Comparison of ENCODE assay signal across 12 cellular contexts in the genomic region with DNA sequence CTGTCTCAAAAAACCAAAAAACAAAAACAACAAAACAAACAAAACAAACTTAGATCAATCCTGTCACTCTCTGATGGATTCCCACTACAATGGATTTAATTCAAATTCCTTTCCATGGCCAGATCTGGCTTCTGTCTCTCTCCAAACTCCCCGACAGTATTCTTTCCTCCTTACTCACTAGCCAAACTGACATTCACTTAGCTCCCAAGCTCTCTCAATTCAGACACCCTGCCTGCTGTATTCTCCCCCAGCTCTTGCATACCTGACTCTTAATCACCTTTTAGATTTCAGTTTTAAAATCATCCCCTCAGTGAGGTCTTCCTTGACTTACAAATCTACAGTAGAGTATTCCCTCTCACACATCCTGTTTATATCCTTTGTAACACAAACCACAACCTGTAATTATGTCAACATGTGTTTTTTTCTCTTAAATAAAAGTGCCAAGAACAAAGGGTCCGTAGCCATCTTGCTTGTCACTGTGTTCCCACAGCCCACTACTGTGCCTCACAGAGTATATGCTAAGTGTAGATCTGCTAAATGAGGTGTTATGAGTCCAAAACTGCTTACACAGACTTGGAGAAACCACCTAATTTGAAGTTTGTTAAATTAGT. TPM values are rescaled to one million over a fixed set of nuclear protein-coding genes. Genes with fewer than 3 reads are reported as not detected.
DNase-seq lines count a peak whose midpoint lies in the region; ATAC-seq and TF ChIP-seq lines count a peak whose summit lies in the region.
"Had no signal": no experiment of that assay in that cellular context is flagged by ENCODE, and none has a peak within 500 bp of the region (broad histone marks: within the 10 kb centered on the region; RNA-seq: fewer than 3 reads in every experiment).

No MANE protein-coding gene starts in this region.

- H3K27me3 ChIP-seq in HUES48 (ENCODE audit: control insufficient read depth, insufficient read depth, low read length) (no peaks in the 10 kb centered on the region), neural progenitor cell (no peaks in the 10 kb centered on the region)
- H3K27me3 ChIP-seq: esophagus muscularis mucosa, SJCRH30 had no signal

- H3K4me1 ChIP-seq in HUES48 (ENCODE audit: control insufficient read depth, insufficient read depth, low read length) (peaks cover 18% of the 10 kb centered on the region), neural progenitor cell (peaks cover 20% of the 10 kb centered on the region)
- H3K4me1 ChIP-seq: SJCRH30 had no signal

- no peaks in the 10 kb centered on the region for H3K9me3 Mint-ChIP-seq in activated CD4-positive, alpha-beta T cell treated with anti-CD3 and anti-CD28 coated beads for 36 hours (ENCODE audit: low read depth)
- peaks cover 4% of the 10 kb centered on the region for H3K9me3 Mint-ChIP-seq in activated naive CD8-positive, alpha-beta T cell treated with anti-CD3 and anti-CD28 coated beads, Interleukin-2, amount 50 U/mL, for 24 hours
- H3K9me3 Mint-ChIP-seq in neural progenitor cell = peaks cover 18% of the 10 kb centered on the region

- H3K79me2 ChIP-seq in neural progenitor cell (ENCODE audit: low read depth) = peaks cover 99% of the 10 kb centered on the region

- H3F3A ChIP-seq in neural progenitor cell (ENCODE audit: low read depth) = peaks cover 7% of the 10 kb centered on the region

- peak overlapping the region; percentile 48 for H3K4me2 ChIP-seq in neural progenitor cell

- H3K9ac ChIP-seq in HUES48 (ENCODE audit: low read depth, low read length) = no peak overlapping the region
- H3K9ac ChIP-seq in neural progenitor cell = no peak overlapping the region

- ATAC-seq in activated CD4-positive, alpha-beta T cell treated with anti-CD3 and anti-CD28 coated beads for 36 hours = peak; percentile 79
- no peak for ATAC-seq in activated naive CD8-positive, alpha-beta T cell treated with anti-CD3 and anti-CD28 coated beads, Interleukin-2, amount 50 U/mL, for 24 hours
- no peak for ATAC-seq in HG03460 (IDR thresholded peaks at IDR 0.05; ENCODE audit: unreplicated experiment)

- POLR2A ChIA-PET in activated CD4-positive, alpha-beta T cell treated with anti-CD3 and anti-CD28 coated beads for 36 hours (lab: Charles Lee) = no interaction called here

- H3K4me3 ChIP-seq in HUES48 (ENCODE audit: low read depth, low read length) = no peak overlapping the region
- H3K4me3 ChIP-seq in neural progenitor cell = peak overlapping the region; percentile 12
- H3K4me3 ChIP-seq: esophagus muscularis mucosa, lung, SJCRH30 had no signal

- H2AFZ ChIP-seq in neural progenitor cell (replicated peaks) = no peak overlapping the region

- H3K36me3 ChIP-seq in HUES48 (ENCODE audit: control insufficient read depth, insufficient read depth, low read length) = no peaks in the 10 kb centered on the region
- no peaks in the 10 kb centered on the region for H3K36me3 ChIP-seq in neural progenitor cell

- no peak for TF ChIP-seq CTCF in neural progenitor cell (IDR thresholded peaks at IDR 0.05)

- H3K36me3 Mint-ChIP-seq in activated CD4-positive, alpha-beta T cell treated with anti-CD3 and anti-CD28 coated beads for 36 hours (ENCODE audit: low read depth) = peaks cover 21% of the 10 kb centered on the region
- peaks cover 11% of the 10 kb centered on the region for H3K36me3 Mint-ChIP-seq in activated naive CD8-positive, alpha-beta T cell treated with anti-CD3 and anti-CD28 coated beads, Interleukin-2, amount 50 U/mL, for 24 hours (ENCODE audit: low read depth)
- H3K36me3 Mint-ChIP-seq in neural progenitor cell = peaks cover 19% of the 10 kb centered on the region

- H3K27ac Mint-ChIP-seq in activated CD4-positive, alpha-beta T cell treated with anti-CD3 and anti-CD28 coated beads for 36 hours = peak overlapping the region; percentile 69
- H3K27ac Mint-ChIP-seq in activated naive CD8-positive, alpha-beta T cell treated with anti-CD3 and anti-CD28 coated beads, Interleukin-2, amount 50 U/mL, for 24 hours = peak overlapping the region; percentile 17
- no peak overlapping the region for H3K27ac Mint-ChIP-seq in neural progenitor cell

- peak overlapping the region; percentile 46 for H3K27ac ChIP-seq in HUES48 (ENCODE audit: low read depth, low read length)
- peak overlapping the region; percentile 75 for H3K27ac ChIP-seq in neural progenitor cell
- H3K27ac ChIP-seq: esophagus muscularis mucosa, SJCRH30 had no signal

- no peaks in the 10 kb centered on the region for H3K27me3 Mint-ChIP-seq in activated CD4-positive, alpha-beta T cell treated with anti-CD3 and anti-CD28 coated beads for 36 hours
- no peaks in the 10 kb centered on the region for H3K27me3 Mint-ChIP-seq in activated naive CD8-positive, alpha-beta T cell treated with anti-CD3 and anti-CD28 coated beads, Interleukin-2, amount 50 U/mL, for 24 hours
- no peaks in the 10 kb centered on the region for H3K27me3 Mint-ChIP-seq in neural progenitor cell (ENCODE audit: insufficient read depth, low read depth)

- CTCF ChIA-PET in activated CD4-positive, alpha-beta T cell treated with anti-CD3 and anti-CD28 coated beads for 36 hours (lab: Charles Lee) = interaction anchor here (0.6 to 1.0 kb wide), 2 partner anchors 10 to 49 kb away, joined by 3 read pairs; no protein-coding TSS in a partner anchor

- H3K4me3 Mint-ChIP-seq in activated CD4-positive, alpha-beta T cell treated with anti-CD3 and anti-CD28 coated beads for 36 hours = peak overlapping the region; percentile 22
- H3K4me3 Mint-ChIP-seq in activated naive CD8-positive, alpha-beta T cell treated with anti-CD3 and anti-CD28 coated beads, Interleukin-2, amount 50 U/mL, for 24 hours = peak overlapping the region; percentile 7
- H3K4me3 Mint-ChIP-seq in neural progenitor cell = no peak overlapping the region

- H3K9me3 ChIP-seq in HUES48 (ENCODE audit: control insufficient read depth, insufficient read depth, low read length) = no peaks in the 10 kb centered on the region
- H3K9me3 ChIP-seq in neural progenitor cell (ENCODE audit: low read depth) = no peaks in the 10 kb centered on the region
- H3K9me3 ChIP-seq: esophagus muscularis mucosa had no signal

- H3K4me1 Mint-ChIP-seq in activated CD4-positive, alpha-beta T cell treated with anti-CD3 and anti-CD28 coated beads for 36 hours = peaks cover 70% of the 10 kb centered on the region
- H3K4me1 Mint-ChIP-seq in activated naive CD8-positive, alpha-beta T cell treated with anti-CD3 and anti-CD28 coated beads, Interleukin-2, amount 50 U/mL, for 24 hours = peaks cover 71% of the 10 kb centered on the region
- no peaks in the 10 kb centered on the region for H3K4me1 Mint-ChIP-seq in neural progenitor cell

- H4K20me1 ChIP-seq in neural progenitor cell (ENCODE audit: low read depth) = peaks cover 47% of the 10 kb centered on the region

- intact Hi-C loops in activated CD4-positive, alpha-beta T cell treated with anti-CD3 and anti-CD28 coated beads for 36 hours (cut with DNase I, micrococcal nuclease) = loop anchor here (1.0 kb wide), 1 partner anchor 11 kb away; no protein-coding TSS in a partner anchor

- DNase-seq in activated CD4-positive, alpha-beta T cell treated with anti-CD3 and anti-CD28 coated beads for 36 hours = peak; percentile 21
- DNase-seq in activated CD4-positive, alpha-beta T cell treated with anti-CD3 and anti-CD28 coated beads, Interleukin-2, amount 50 U/mL, for 4 hours = no peak
- no peak for DNase-seq in activated naive CD8-positive, alpha-beta T cell treated with anti-CD3 and anti-CD28 coated beads, Interleukin-2, amount 50 U/mL, for 24 hours
- DNase-seq in neural progenitor cell (ENCODE audit: low spot score) (no peak), NK-92 (lab: John Stamatoyannopoulos, UW; ENCODE audit: unreplicated experiment) (no peak), AG20443 (ENCODE audit: low spot score) (no peak)
- DNase-seq: NCI-H1436 treated with DMSO at 0.1 percent for 48 hours, SJCRH30 had no signal

RNA-seq across cellular contexts. Expression of a gene that starts 14.4 kb away (rescaled TPM):
- 10 to 100 TPM; 22.1 to 26.7 TPM for total RNA-seq in activated CD4-positive, alpha-beta T cell treated with anti-CD3 and anti-CD28 coated beads for 36 hours
- total RNA-seq in neural progenitor cell (ENCODE audit: low replicate concordance) = 37.8 and 43.7 TPM in 2 replicates
